8 cellular contexts compared by ENCODE assay signal in genomic region chr2:9703085-9703641, GRCh38.
A peak's percentile ranks its signal among the peaks of the same experiment; 100 is the strongest.
DNase-seq lines count a peak whose midpoint lies in the region; ATAC-seq and TF ChIP-seq lines count a peak whose summit lies in the region.

No MANE protein-coding gene starts in this region.

- H3K4me3 Mint-ChIP-seq in natural killer cell treated with Interleukin-12 subunit alpha and Interleukin-12 subunit beta and Interleukin-15 and Interleukin-18, amount 100 ng/mL, for 72 hours, result peak overlapping the region; percentile 23

- H3K36me3 Mint-ChIP-seq in natural killer cell treated with Interleukin-12 subunit alpha and Interleukin-12 subunit beta and Interleukin-15 and Interleukin-18, amount 100 ng/mL, for 72 hours, result no peaks in the 10 kb centered on the region

- H3K9me3 ChIP-seq in vagina, result no peaks in the 10 kb centered on the region

- intact Hi-C loops in vagina (cut with DNase I), result no loop called here

- peaks cover 38 to 48% of the 10 kb centered on the region in 2 donors for H3K4me1 Mint-ChIP-seq in natural killer cell treated with Interleukin-12 subunit alpha and Interleukin-12 subunit beta and Interleukin-15 and Interleukin-18, amount 100 ng/mL, for 72 hours (ENCODE audit: low read depth in 2 of 2)

- H3K27ac ChIP-seq in ACC112 (ENCODE audit: low read depth, low read length) (peak overlapping the region; percentile 94), vagina (peak overlapping the region; percentile 16)

- DNase-seq in Jurkat, Clone E6-1 (ENCODE audit: low read depth, low spot score), result peak; percentile 78
- peak; percentile 64 to 70 for DNase-seq in activated CD4-positive, alpha-beta T cell treated with anti-CD3 and anti-CD28 coated beads for 24 hours (ENCODE audit: low read depth in 2 of 2)
- DNase-seq in cardiac fibroblast (ENCODE audit: low read depth in 2 of 2), result peak; percentile 79 to 94
- peak; percentile 87 for DNase-seq in natural killer cell treated with Interleukin-12 subunit alpha and Interleukin-12 subunit beta and Interleukin-15 and Interleukin-18, amount 100 ng/mL, for 72 hours (ENCODE audit: low spot score)
- no peak for DNase-seq in vagina (ENCODE audit: extremely low spot score in 2 of 2)
- no peak for DNase-seq in cerebellar cortex (ENCODE audit: low spot score)

- H2AFZ ChIP-seq in ACC112 (ENCODE audit: low read length, unreplicated experiment), result no peak overlapping the region

- TF ChIP-seq CTCF in cardiac fibroblast (IDR thresholded peaks at IDR 0.05; ENCODE audit: low read depth, low read length) (no peak), vagina (IDR thresholded peaks at IDR 0.05) (no peak)

- TF ChIP-seq POLR2A in vagina (IDR thresholded peaks at IDR 0.05), result no peak

- H3K79me2 ChIP-seq in ACC112 (ENCODE audit: control insufficient read depth, insufficient read depth, low read length, unreplicated experiment), result no peaks in the 10 kb centered on the region

- H3K4me1 ChIP-seq in ACC112 (ENCODE audit: control insufficient read depth, insufficient read depth, low read length, unreplicated experiment), result peaks cover 27% of the 10 kb centered on the region
- peaks cover 12% of the 10 kb centered on the region for H3K4me1 ChIP-seq in vagina

- H3K9me3 Mint-ChIP-seq in natural killer cell treated with Interleukin-12 subunit alpha and Interleukin-12 subunit beta and Interleukin-15 and Interleukin-18, amount 100 ng/mL, for 72 hours, result peaks cover 4% of the 10 kb centered on the region

- H3K4me3 ChIP-seq in ACC112 (ENCODE audit: low read depth, low read length), result peak overlapping the region; percentile 44
- H3K4me3 ChIP-seq in Jurkat, Clone E6-1 (ENCODE audit: low read length), result no peak overlapping the region
- H3K4me3 ChIP-seq in cardiac fibroblast (replicated peaks in 1 of 2; ENCODE audit: low read depth in 2 of 2, low read length in 2 of 2), result no peak overlapping the region
- H3K4me3 ChIP-seq in vagina, result no peak overlapping the region

- peak; percentile 92 to 96 for ATAC-seq in natural killer cell treated with Interleukin-12 subunit alpha and Interleukin-12 subunit beta and Interleukin-15 and Interleukin-18, amount 100 ng/mL, for 72 hours
- ATAC-seq in GM21737 (IDR thresholded peaks at IDR 0.05; ENCODE audit: unreplicated experiment), result no peak

- H3K27me3 ChIP-seq in ACC112 (ENCODE audit: insufficient read depth, low read length) (no peaks in the 10 kb centered on the region), vagina (no peaks in the 10 kb centered on the region)

- H3K27me3 Mint-ChIP-seq in natural killer cell treated with Interleukin-12 subunit alpha and Interleukin-12 subunit beta and Interleukin-15 and Interleukin-18, amount 100 ng/mL, for 72 hours, result no peaks in the 10 kb centered on the region

- H3K27ac Mint-ChIP-seq in natural killer cell treated with Interleukin-12 subunit alpha and Interleukin-12 subunit beta and Interleukin-15 and Interleukin-18, amount 100 ng/mL, for 72 hours, result peak overlapping the region; percentile 17 to 73

- H3K36me3 ChIP-seq in ACC112 (ENCODE audit: insufficient read depth, low read length), result no peaks in the 10 kb centered on the region
- no peaks in the 10 kb centered on the region for H3K36me3 ChIP-seq in vagina

Comparison
In these comparisons a context has a peak if more than half of its experiments do, and no peak if none do; other contexts are left out.
1. DNase-seq: peak in Jurkat, Clone E6-1 (single experiment), activated CD4-positive, alpha-beta T cell treated with anti-CD3 and anti-CD28 coated beads for 24 hours (2 of 2), cardiac fibroblast (2 of 2) and natural killer cell treated with Interleukin-12 subunit alpha and Interleukin-12 subunit beta and Interleukin-15 and Interleukin-18, amount 100 ng/mL, for 72 hours (single experiment); none in vagina (0 of 2) and cerebellar cortex (single experiment).